ENCODE assay signal across 1 cellular context in the genomic region with DNA sequence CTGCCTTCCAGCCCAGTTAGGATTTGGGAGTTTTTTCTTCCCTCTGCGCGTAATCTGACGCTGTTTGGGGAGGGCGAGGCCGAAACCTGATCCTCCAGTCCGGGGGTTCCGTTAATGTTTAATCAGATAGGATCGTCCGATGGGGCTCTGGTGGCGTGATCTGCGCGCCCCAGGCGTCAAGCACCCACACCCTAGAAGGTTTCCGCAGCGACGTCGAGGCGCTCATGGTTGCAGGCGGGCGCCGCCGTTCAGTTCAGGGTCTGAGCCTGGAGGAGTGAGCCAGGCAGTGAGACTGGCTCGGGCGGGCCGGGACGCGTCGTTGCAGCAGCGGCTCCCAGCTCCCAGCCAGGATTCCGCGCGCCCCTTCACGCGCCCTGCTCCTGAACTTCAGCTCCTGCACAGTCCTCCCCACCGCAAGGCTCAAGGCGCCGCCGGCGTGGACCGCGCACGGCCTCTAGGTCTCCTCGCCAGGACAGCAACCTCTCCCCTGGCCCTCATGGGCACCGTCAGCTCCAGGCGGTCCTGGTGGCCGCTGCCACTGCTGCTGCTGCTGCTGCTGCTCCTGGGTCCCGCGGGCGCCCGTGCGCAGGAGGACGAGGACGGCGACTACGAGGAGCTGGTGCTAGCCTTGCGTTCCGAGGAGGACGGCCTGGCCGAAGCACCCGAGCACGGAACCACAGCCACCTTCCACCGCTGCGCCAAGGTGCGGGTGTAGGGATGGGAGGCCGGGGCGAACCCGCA.
TF ChIP-seq lines count a peak whose summit lies in the region.

TSS of gene PCSK9 (plus strand) at position 207 of the 741 bp plus-strand sequence. CDS start at position 497, 290 bp downstream.

TF ChIP-seq in HepG2, 621 proteins besides CTCF, POLR2A, EP300 and RAD21 (continued from another document):
- TF ChIP-seq REXO4 (CRISPR knock-in tag; IDR thresholded peaks at IDR 0.05; ENCODE audit: borderline replicate concordance) = peak; percentile 81; the same call in 1 of the 2 replicates
- peak; percentile 90 for TF ChIP-seq BCL3 (CRISPR knock-in tag; IDR thresholded peaks at IDR 0.05)
- TF ChIP-seq ZNF556 (CRISPR knock-in tag; IDR thresholded peaks at IDR 0.05; ENCODE audit: borderline replicate concordance) = peak; percentile 56; the same call in 1 of the 2 replicates
- peak; percentile 67; the same call in 1 of the 2 replicates for TF ChIP-seq ZNF552 (CRISPR knock-in tag; IDR thresholded peaks at IDR 0.05; ENCODE audit: borderline replicate concordance)
- TF ChIP-seq ZNF766 (CRISPR knock-in tag; IDR thresholded peaks at IDR 0.05; ENCODE audit: borderline replicate concordance) = peak; percentile 85; the same call in 1 of the 2 replicates
- TF ChIP-seq ZBTB43 (CRISPR knock-in tag; conservative IDR thresholded peaks at IDR 0.05) = no peak; the same call in 1 of the 2 replicates
- TF ChIP-seq NPAS2 (CRISPR knock-in tag; IDR thresholded peaks at IDR 0.05; ENCODE audit: borderline replicate concordance) = no peak
- TF ChIP-seq ZNF792 (CRISPR knock-in tag; IDR thresholded peaks at IDR 0.05) = peak; percentile 65
- TF ChIP-seq GATAD1 (CRISPR knock-in tag; IDR thresholded peaks at IDR 0.05) = peak; percentile 32; the same call in 1 of the 2 replicates
- 0 out of 2 replicates have a peak, but pooled peaks have one; percentile 13 for TF ChIP-seq ELF1 (CRISPR knock-in tag; IDR thresholded peaks at IDR 0.05)
- no peak for TF ChIP-seq TCF12 (IDR thresholded peaks at IDR 0.05)
- no peak for TF ChIP-seq TCF12 (CRISPR knock-in tag; IDR thresholded peaks at IDR 0.05)
- no peak for TF ChIP-seq NCOR1 (IDR thresholded peaks at IDR 0.05; ENCODE audit: borderline replicate concordance, low read length)
- TF ChIP-seq KMT2A (CRISPR knock-in tag; IDR thresholded peaks at IDR 0.05) = peak; percentile 94
- TF ChIP-seq SNRNP70 (IDR thresholded peaks at IDR 0.05; ENCODE audit: low read depth, low read length) = no peak
- TF ChIP-seq TIGD3 (CRISPR knock-in tag; IDR thresholded peaks at IDR 0.05; ENCODE audit: borderline replicate concordance) = peak; percentile 93; the same call in 1 of the 2 replicates
- 0 out of 2 replicates have a peak, but pooled peaks have one; percentile 65 for TF ChIP-seq KMT2B (CRISPR knock-in tag; IDR thresholded peaks at IDR 0.05)
- 0 out of 2 replicates have a peak, but pooled peaks have one; percentile 12 for TF ChIP-seq HMG20A (CRISPR knock-in tag; IDR thresholded peaks at IDR 0.05; ENCODE audit: borderline replicate concordance)
- TF ChIP-seq SP140L (CRISPR knock-in tag; IDR thresholded peaks at IDR 0.05; ENCODE audit: borderline replicate concordance) = peak; percentile 73; the same call in 1 of the 2 replicates
- TF ChIP-seq HOXA7 (CRISPR knock-in tag; IDR thresholded peaks at IDR 0.05) = no peak
- peak; percentile 64; the same call in 1 of the 2 replicates for TF ChIP-seq KAT8 (CRISPR knock-in tag; IDR thresholded peaks at IDR 0.05)
- 0 out of 2 replicates have a peak, but pooled peaks have one; percentile 83 for TF ChIP-seq ZNF674 (CRISPR knock-in tag; IDR thresholded peaks at IDR 0.05; ENCODE audit: low read depth)
- TF ChIP-seq, protein P1, sequence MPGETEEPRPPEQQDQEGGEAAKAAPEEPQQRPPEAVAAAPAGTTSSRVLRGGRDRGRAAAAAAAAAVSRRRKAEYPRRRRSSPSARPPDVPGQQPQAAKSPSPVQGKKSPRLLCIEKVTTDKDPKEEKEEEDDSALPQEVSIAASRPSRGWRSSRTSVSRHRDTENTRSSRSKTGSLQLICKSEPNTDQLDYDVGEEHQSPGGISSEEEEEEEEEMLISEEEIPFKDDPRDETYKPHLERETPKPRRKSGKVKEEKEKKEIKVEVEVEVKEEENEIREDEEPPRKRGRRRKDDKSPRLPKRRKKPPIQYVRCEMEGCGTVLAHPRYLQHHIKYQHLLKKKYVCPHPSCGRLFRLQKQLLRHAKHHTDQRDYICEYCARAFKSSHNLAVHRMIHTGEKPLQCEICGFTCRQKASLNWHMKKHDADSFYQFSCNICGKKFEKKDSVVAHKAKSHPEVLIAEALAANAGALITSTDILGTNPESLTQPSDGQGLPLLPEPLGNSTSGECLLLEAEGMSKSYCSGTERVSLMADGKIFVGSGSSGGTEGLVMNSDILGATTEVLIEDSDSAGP (CRISPR knock-in tag; IDR thresholded peaks at IDR 0.05; ENCODE audit: borderline replicate concordance) = peak; percentile 95
- TF ChIP-seq ATF7 (IDR thresholded peaks at IDR 0.05) = no peak
- no peak for TF ChIP-seq ATF7 (CRISPR knock-in tag; IDR thresholded peaks at IDR 0.05)
- no peak; the same call in 1 of the 2 replicates for TF ChIP-seq ZFP90 (CRISPR knock-in tag; IDR thresholded peaks at IDR 0.05; ENCODE audit: borderline replicate concordance)
- peak; percentile 75; the same call in 1 of the 2 replicates for TF ChIP-seq ZNF501 (CRISPR knock-in tag; IDR thresholded peaks at IDR 0.05)
- no peak for TF ChIP-seq XBP1 (CRISPR knock-in tag; IDR thresholded peaks at IDR 0.05)
- no peak for TF ChIP-seq BATF2 (CRISPR knock-in tag; IDR thresholded peaks at IDR 0.05)
TF ChIP-seq in HepG2: peak in this region for 344.
